In genomic region chr18:79203017-79203605, GRCh38 we compare ENCODE assay signal across 7 cellular contexts.
A peak's percentile ranks its signal among the peaks of the same experiment; 100 is the strongest.
DNase-seq lines count a peak whose midpoint lies in the region; ATAC-seq and TF ChIP-seq lines count a peak whose summit lies in the region.

No MANE protein-coding gene starts in this region.

- H3K9me3 ChIP-seq in HCT116 (ENCODE audit: control insufficient read depth in 1 of 2, insufficient read depth in 1 of 2, low read depth in 1 of 2, low read length in 2 of 2) (no peaks in the 10 kb centered on the region), PC-3 (ENCODE audit: low read length) (no peaks in the 10 kb centered on the region), heart left ventricle (no peaks in the 10 kb centered on the region)

- ATAC-seq in HCT116 = peak; percentile 96
- ATAC-seq in PC-3 = peak; percentile 96
- ATAC-seq in heart left ventricle = no peak

- no TSS peak for BruUV-seq in HCT116 (replicated peaks; lab: Mats Ljungman, UMichigan)
- BruUV-seq in PC-3 (replicated peaks; lab: Mats Ljungman, UMichigan) = no TSS peak

- H3K4me1 ChIP-seq in HCT116 (ENCODE audit: control insufficient read depth in 1 of 2, insufficient read depth in 2 of 2, low read length in 2 of 2) = peaks cover 18 to 33% of the 10 kb centered on the region in 2 experiments
- peaks cover 20% of the 10 kb centered on the region for H3K4me1 ChIP-seq in PC-3 (ENCODE audit: insufficient read depth, low read length)
- peaks cover 0 to 3% (median 0%) of the 10 kb centered on the region in 12 donors for H3K4me1 ChIP-seq in heart left ventricle

- H3K79me2 ChIP-seq in HCT116 (ENCODE audit: insufficient read depth, low read length) = no peaks in the 10 kb centered on the region
- no peaks in the 10 kb centered on the region for H3K79me2 ChIP-seq in PC-3 (ENCODE audit: low read length)

- H3K9me2 ChIP-seq in HCT116 (ENCODE audit: insufficient read depth) (no peaks in the 10 kb centered on the region), PC-3 (replicated peaks; ENCODE audit: low read length) (no peaks in the 10 kb centered on the region)

- 94 to 96% (median 95%) methylated on average over 8 of the region's 8 CpGs for WGBS in heart left ventricle, 4 donors

- DNase-seq in HCT116 (ENCODE audit: low read depth, low spot score) (peak; percentile 82), PC-3 (peak; percentile 93), amniotic epithelial cell (ENCODE audit: low read depth) (peak; percentile 38), heart left ventricle (no peak), NCI-H2029 treated with DMSO at 0.1 percent for 48 hours (lab: John Stamatoyannopoulos, UW) (no peak), islet precursor cell (no peak)
- peak; percentile 14 to 19 for DNase-seq in stimulated activated CD4-positive, alpha-beta T cell treated with anti-CD3 and anti-CD28 coated beads, Interleukin-2, amount 100 ng/mL, for 48 hours

- H3K4me2 ChIP-seq in HCT116 (ENCODE audit: low read length) = peak overlapping the region; percentile 54
- H3K4me2 ChIP-seq in PC-3 (ENCODE audit: low read length) = peak overlapping the region; percentile 59

- H3K27me3 ChIP-seq in HCT116 (ENCODE audit: insufficient read depth, low read length) (no peaks in the 10 kb centered on the region), PC-3 (ENCODE audit: low read length) (no peaks in the 10 kb centered on the region), heart left ventricle (no peaks in the 10 kb centered on the region)

- no peak overlapping the region for H3K27ac ChIP-seq in HCT116 (ENCODE audit: low read depth, low read length)
- no peak overlapping the region for H3K27ac ChIP-seq in PC-3 (ENCODE audit: low read length)
- no peak overlapping the region for H3K27ac ChIP-seq in heart left ventricle

- CTCF ChIA-PET in HCT116 (lab: Charles Lee) (no interaction called here), PC-3 (lab: Charles Lee) (no interaction called here)

- RAD21 ChIA-PET in HCT116 (lab: Charles Lee; ENCODE audit: low non-redundant PET in 1 of 2, low total read pairs in 2 of 2, uncharacterized antibody in 2 of 2, unreplicated experiment in 2 of 2) = no interaction called here

- no peak for TF ChIP-seq CTCF in HCT116 (IDR thresholded peaks at IDR 0.05 in 2 of 3, conservative IDR thresholded peaks at IDR 0.05 in 1 of 3; ENCODE audit: borderline replicate concordance in 1 of 3, insufficient read depth in 1 of 3, low read depth in 2 of 3, low read length in 2 of 3)
- no peak for TF ChIP-seq CTCF in PC-3 (conservative IDR thresholded peaks at IDR 0.05; ENCODE audit: low read depth, low read length)
- TF ChIP-seq CTCF in heart left ventricle (IDR thresholded peaks at IDR 0.05) = no peak

- TF ChIP-seq RAD21 in HCT116 (IDR thresholded peaks at IDR 0.05; ENCODE audit: low read depth) = 0 out of 2 replicates have a peak, but pooled peaks have one; percentile 9

- TF ChIP-seq POLR2A in HCT116 (IDR thresholded peaks at IDR 0.05; ENCODE audit: borderline replicate concordance, extremely low read depth, insufficient read depth, insufficient read length) = no peak
- TF ChIP-seq POLR2A in heart left ventricle (IDR thresholded peaks at IDR 0.05) = no peak

- intact Hi-C loops in HCT116 (cut with micrococcal nuclease) (no loop called here), PC-3 (cut with micrococcal nuclease) (loop anchor here (2.0 kb wide), 1 partner anchor 42 kb away; no protein-coding TSS in a partner anchor), heart left ventricle (cut with DNase I) (loop anchor here in 1 of 10 donors (10.0 kb wide), 2 partner anchors 58 to 128 kb away; no protein-coding TSS in a partner anchor)

- peaks cover 14% of the 10 kb centered on the region for H3F3A ChIP-seq in PC-3 (ENCODE audit: low read length, unreplicated experiment)

- H3K4me3 ChIP-seq in HCT116 (replicated peaks in 1 of 2; ENCODE audit: low read depth in 1 of 2, low read length in 2 of 2) (no peak overlapping the region), PC-3 (ENCODE audit: low read length) (no peak overlapping the region), heart left ventricle (no peak overlapping the region)

- no peaks in the 10 kb centered on the region for H3K36me3 ChIP-seq in HCT116 (ENCODE audit: control insufficient read depth in 1 of 2, insufficient read depth in 2 of 2, low read length in 2 of 2)
- H3K36me3 ChIP-seq in PC-3 (ENCODE audit: low read depth, low read length) = no peaks in the 10 kb centered on the region
- peaks cover 0 to 21% (median 13%) of the 10 kb centered on the region in 9 donors for H3K36me3 ChIP-seq in heart left ventricle

- POLR2A ChIA-PET in HCT116 (lab: Charles Lee) = no interaction called here
- POLR2A ChIA-PET in PC-3 (lab: Charles Lee; ENCODE audit: unreplicated experiment) = no interaction called here

- H4K20me1 ChIP-seq in HCT116 (ENCODE audit: insufficient read depth) = no peaks in the 10 kb centered on the region
- peaks cover 4% of the 10 kb centered on the region; the same call in 1 of the 2 replicates for H4K20me1 ChIP-seq in PC-3 (ENCODE audit: low read length)

- H3K9ac ChIP-seq in HCT116 (ENCODE audit: low read length) (no peak overlapping the region), PC-3 (ENCODE audit: low read length) (no peak overlapping the region)

- H2AFZ ChIP-seq in HCT116 (ENCODE audit: low read depth, low read length, poor library complexity, severe bottlenecking) (no peak overlapping the region), PC-3 (ENCODE audit: low read length) (no peak overlapping the region)

TF ChIP-seq in HCT116, 20 proteins besides CTCF, POLR2A, EP300 and RAD21:
- TF ChIP-seq SP1 (IDR thresholded peaks at IDR 0.05; ENCODE audit: low read depth) = peak; percentile 58
- TF ChIP-seq CEBPB (IDR thresholded peaks at IDR 0.05; ENCODE audit: low read depth) = no peak
- TF ChIP-seq SRF (IDR thresholded peaks at IDR 0.05; ENCODE audit: low read depth) = peak; percentile 73
- TF ChIP-seq EZH2 (IDR thresholded peaks at IDR 0.05) = no peak
- 0 out of 2 replicates have a peak, but pooled peaks have one; percentile 20 for TF ChIP-seq SIN3A (IDR thresholded peaks at IDR 0.05; ENCODE audit: low read depth)
- TF ChIP-seq POLR2AphosphoS5 (IDR thresholded peaks at IDR 0.05; ENCODE audit: low read depth, low read length) = peak; percentile 23; the same call in 1 of the 2 replicates
- no peak for TF ChIP-seq ZBTB33 (IDR thresholded peaks at IDR 0.05; ENCODE audit: extremely low read depth, insufficient replicate concordance, low read length)
- TF ChIP-seq CBX3 (IDR thresholded peaks at IDR 0.05; ENCODE audit: low read depth) = peak; percentile 77
- no peak for TF ChIP-seq MAX (IDR thresholded peaks at IDR 0.05)
- peak; percentile 81 for TF ChIP-seq JUND (IDR thresholded peaks at IDR 0.05)
- TF ChIP-seq FOSL1 (IDR thresholded peaks at IDR 0.05; ENCODE audit: low read depth) = peak; percentile 95
- no peak for TF ChIP-seq YY1 (IDR thresholded peaks at IDR 0.05; ENCODE audit: extremely low read depth, insufficient replicate concordance, low read depth, low read length)

Comparison
In these comparisons a context has a peak if more than half of its experiments do, and no peak if none do; other contexts are left out.
1. ATAC-seq: peak in HCT116 (single experiment) and PC-3 (single experiment); none in heart left ventricle (0 of 4).
2. DNase-seq: peak in HCT116 (single experiment), PC-3 (single experiment), amniotic epithelial cell (single experiment) and stimulated activated CD4-positive, alpha-beta T cell treated with anti-CD3 and anti-CD28 coated beads, Interleukin-2, amount 100 ng/mL, for 48 hours (2 of 2); none in heart left ventricle (0 of 5), NCI-H2029 treated with DMSO at 0.1 percent for 48 hours (single experiment) and islet precursor cell (single experiment).